Comparison of ENCODE assay signal across 1 cellular context in genomic region chr19:18278521-18279265, GRCh38.
TF ChIP-seq lines count a peak whose summit lies in the region.

No MANE protein-coding gene starts in this region.

TF ChIP-seq in K562, 482 proteins besides CTCF, POLR2A, EP300 and RAD21 (continues in another document):
- TF ChIP-seq SIN3A (IDR thresholded peaks at IDR 0.05; ENCODE audit: borderline replicate concordance in 2 of 2, control insufficient read depth in 1 of 2, low read depth in 2 of 2, low read length in 2 of 2): 0 out of 4 replicates have a peak, but pooled peaks of 1 of the 2 experiments have one; percentile 1
- no peak for TF ChIP-seq ETV6 (IDR thresholded peaks at IDR 0.05; ENCODE audit: borderline replicate concordance in 1 of 2, low read depth in 2 of 2, low read length in 1 of 2)
- no peak for TF ChIP-seq ETV6 (CRISPR knock-in tag; IDR thresholded peaks at IDR 0.05; ENCODE audit: borderline replicate concordance)
- TF ChIP-seq ZFP36 (IDR thresholded peaks at IDR 0.05; ENCODE audit: low read depth, low read length, partially characterized antibody): peak; percentile 95
- 0 out of 2 replicates have a peak, but pooled peaks have one; percentile 35 for TF ChIP-seq ZBTB1 (CRISPR knock-in tag; IDR thresholded peaks at IDR 0.05; ENCODE audit: borderline replicate concordance, low read depth)
- no peak for TF ChIP-seq IRF2 (CRISPR knock-in tag; IDR thresholded peaks at IDR 0.05)
- TF ChIP-seq ELK3 (CRISPR knock-in tag; IDR thresholded peaks at IDR 0.05): no peak
- TF ChIP-seq CBFB (CRISPR knock-in tag; IDR thresholded peaks at IDR 0.05): peak; percentile 70; the same call in 1 of the 2 replicates
- TF ChIP-seq ESRRA (IDR thresholded peaks at IDR 0.05; ENCODE audit: borderline replicate concordance, low read depth): peak; percentile 84
- peak; percentile 32; the same call in 1 of the 2 replicates for TF ChIP-seq ZNF431 (CRISPR knock-in tag; IDR thresholded peaks at IDR 0.05)
- peak; percentile 22; the same call in 1 of the 2 replicates for TF ChIP-seq STAT6 (CRISPR knock-in tag; IDR thresholded peaks at IDR 0.05)
- TF ChIP-seq TCFL5 (CRISPR knock-in tag; conservative IDR thresholded peaks at IDR 0.05): no peak
- no peak for TF ChIP-seq TOE1 (IDR thresholded peaks at IDR 0.05; ENCODE audit: borderline replicate concordance)
- TF ChIP-seq TOE1 (CRISPR knock-in tag; IDR thresholded peaks at IDR 0.05; ENCODE audit: borderline replicate concordance, low read depth): 0 out of 2 replicates have a peak, but pooled peaks have one; percentile 9
- 0 out of 2 replicates have a peak, but pooled peaks have one; percentile 65 for TF ChIP-seq RERE (CRISPR knock-in tag; IDR thresholded peaks at IDR 0.05; ENCODE audit: borderline replicate concordance)
- peak; percentile 95 for TF ChIP-seq BCOR (IDR thresholded peaks at IDR 0.05)
- no peak for TF ChIP-seq RREB1 (CRISPR knock-in tag; IDR thresholded peaks at IDR 0.05)
- no peak for TF ChIP-seq KAT2B (IDR thresholded peaks at IDR 0.05; ENCODE audit: low read depth, low read length)
- no peak for TF ChIP-seq ZNF778 (CRISPR knock-in tag; IDR thresholded peaks at IDR 0.05)
- 0 out of 2 replicates have a peak, but pooled peaks have one; percentile 9 for TF ChIP-seq MBD2 (IDR thresholded peaks at IDR 0.05; ENCODE audit: borderline replicate concordance, low read depth)
- TF ChIP-seq ZNF407 (IDR thresholded peaks at IDR 0.05; ENCODE audit: low read depth): 0 out of 2 replicates have a peak, but pooled peaks have one; percentile 15
- no peak for TF ChIP-seq HINFP (tag; conservative IDR thresholded peaks at IDR 0.05; ENCODE audit: low read depth)
- no peak for TF ChIP-seq HDAC1 (IDR thresholded peaks at IDR 0.05)
- TF ChIP-seq HOXB6 (CRISPR knock-in tag; IDR thresholded peaks at IDR 0.05; ENCODE audit: borderline replicate concordance): no peak
- no peak for TF ChIP-seq MTA2 (IDR thresholded peaks at IDR 0.05; ENCODE audit: low read depth)
